In genomic region chr9:97510797-97511761, GRCh38 we compare ENCODE assay signal across 8 cellular contexts. TPM values are rescaled to one million over a fixed set of nuclear protein-coding genes. Genes with fewer than 3 reads are reported as not detected.
A peak's percentile ranks its signal among the peaks of the same experiment; 100 is the strongest.
DNase-seq lines count a peak whose midpoint lies in the region; ATAC-seq, FAIRE-seq and TF ChIP-seq lines count a peak whose summit lies in the region.

No MANE protein-coding gene starts in this region.

- peak; percentile 76 for ATAC-seq in activated CD8-positive, alpha-beta memory T cell treated with anti-CD3 and anti-CD28 coated beads, Interleukin-2, amount 10 ng/mL, durations not matched to agents 7 days and 5 days
- ATAC-seq in HG02870 (IDR thresholded peaks at IDR 0.05; ENCODE audit: unreplicated experiment) (peak; percentile 74), psoas muscle (peak; percentile 51 to 75 (median 72))

- H3K9me3 ChIP-seq in astrocyte (ENCODE audit: insufficient read depth, low read depth, low read length), result no peaks in the 10 kb centered on the region
- H3K9me3 ChIP-seq in psoas muscle, result no peaks in the 10 kb centered on the region

- TF ChIP-seq CTCF in astrocyte (IDR thresholded peaks at IDR 0.05; ENCODE audit: insufficient read depth, low read depth, low read length) (no peak), psoas muscle (IDR thresholded peaks at IDR 0.05) (no peak)

- H3K9me3 Mint-ChIP-seq in activated CD8-positive, alpha-beta memory T cell treated with anti-CD3 and anti-CD28 coated beads, Interleukin-2, amount 10 ng/mL, durations not matched to agents 7 days and 5 days (ENCODE audit: low read depth), result no peaks in the 10 kb centered on the region
- H3K9me3 Mint-ChIP-seq in astrocyte (ENCODE audit: unreplicated experiment), result no peaks in the 10 kb centered on the region

- H2AFZ ChIP-seq in astrocyte (ENCODE audit: low read depth, low read length), result no peak overlapping the region

- no peak overlapping the region for H3K4me2 ChIP-seq in astrocyte (ENCODE audit: low read length)

- intact Hi-C loops in psoas muscle (cut with DNase I), result no loop called here

- H3K4me3 ChIP-seq in astrocyte (ENCODE audit: insufficient read depth, low read depth, low read length), result no peak overlapping the region
- no peak overlapping the region for H3K4me3 ChIP-seq in psoas muscle

- H3K4me1 Mint-ChIP-seq in activated CD8-positive, alpha-beta memory T cell treated with anti-CD3 and anti-CD28 coated beads, Interleukin-2, amount 10 ng/mL, durations not matched to agents 7 days and 5 days, result peaks cover 16% of the 10 kb centered on the region
- H3K4me1 Mint-ChIP-seq in astrocyte (ENCODE audit: low read depth, unreplicated experiment), result peaks cover 1% of the 10 kb centered on the region

- H3K9ac ChIP-seq in astrocyte (ENCODE audit: low read length), result peak overlapping the region; percentile 52

- H3K36me3 ChIP-seq in astrocyte (ENCODE audit: insufficient read depth, low read length) (no peaks in the 10 kb centered on the region), psoas muscle (ENCODE audit: insufficient read depth in 1 of 2, low read depth in 1 of 2) (peaks cover 0 to 7% of the 10 kb centered on the region in 2 donors)

- CTCF ChIA-PET in activated CD8-positive, alpha-beta memory T cell treated with anti-CD3 and anti-CD28 coated beads, Interleukin-2, amount 10 ng/mL, durations not matched to agents 7 days and 5 days (lab: Charles Lee), result interaction anchor here (0.7 to 1.5 kb wide), 5 partner anchors 8 to 99 kb away, joined by 3 to 8 read pairs (median 3); partner anchors contain the start of gene TDRD7

- H3K27ac Mint-ChIP-seq in activated CD8-positive, alpha-beta memory T cell treated with anti-CD3 and anti-CD28 coated beads, Interleukin-2, amount 10 ng/mL, durations not matched to agents 7 days and 5 days, result peak overlapping the region; percentile 49
- peak overlapping the region; percentile 77 for H3K27ac Mint-ChIP-seq in astrocyte (ENCODE audit: unreplicated experiment)

- no peaks in the 10 kb centered on the region for H4K20me1 ChIP-seq in astrocyte (ENCODE audit: insufficient read depth, low read length)

- H3K27ac ChIP-seq in astrocyte (ENCODE audit: low read depth, low read length) (peak overlapping the region; percentile 41), psoas muscle (peak overlapping the region; percentile 88)

- FAIRE-seq in astrocyte (lab: Jason Lieb, UNC), result no peak

- H3K79me2 ChIP-seq in astrocyte (ENCODE audit: insufficient read depth, low read length), result no peaks in the 10 kb centered on the region

- WGBS in psoas muscle, 3 donors, result 50 to 60% (median 56%) methylated on average over 11 of the region's 11 CpGs

- DNase-seq in activated CD8-positive, alpha-beta memory T cell treated with anti-CD3 and anti-CD28 coated beads, Interleukin-2, amount 10 ng/mL, durations not matched to agents 7 days and 5 days, result peak; percentile 56
- no peak for DNase-seq in activated CD8-positive, alpha-beta memory T cell treated with anti-CD3 and anti-CD28 coated beads, Interleukin-2, amount 50 U/mL, for 4 hours
- DNase-seq in astrocyte (ENCODE audit: low read depth) (peak; percentile 80), psoas muscle (peak; percentile 32 to 62), germinal center (ENCODE audit: low spot score) (no peak), dedifferentiated amniotic fluid mesenchymal stem cell (ENCODE audit: extremely low spot score) (no peak), Kasumi-1 (lab: John Stamatoyannopoulos, UW) (no peak)

- H3K27me3 ChIP-seq in astrocyte (ENCODE audit: insufficient read depth, low read length), result peaks cover 10% of the 10 kb centered on the region
- no peaks in the 10 kb centered on the region for H3K27me3 ChIP-seq in psoas muscle (ENCODE audit: insufficient read depth in 3 of 3, low read length in 2 of 3)

- H3K27me3 Mint-ChIP-seq in activated CD8-positive, alpha-beta memory T cell treated with anti-CD3 and anti-CD28 coated beads, Interleukin-2, amount 10 ng/mL, durations not matched to agents 7 days and 5 days, result peaks cover 9% of the 10 kb centered on the region
- H3K27me3 Mint-ChIP-seq in astrocyte (ENCODE audit: low read depth, unreplicated experiment), result peaks cover 14% of the 10 kb centered on the region

- H3K36me3 Mint-ChIP-seq in activated CD8-positive, alpha-beta memory T cell treated with anti-CD3 and anti-CD28 coated beads, Interleukin-2, amount 10 ng/mL, durations not matched to agents 7 days and 5 days, result no peaks in the 10 kb centered on the region
- no peaks in the 10 kb centered on the region for H3K36me3 Mint-ChIP-seq in astrocyte (ENCODE audit: low read depth, unreplicated experiment)

- H3K4me1 ChIP-seq in astrocyte (ENCODE audit: insufficient read depth, low read length) (peaks cover 4% of the 10 kb centered on the region), psoas muscle (peaks cover 67% of the 10 kb centered on the region)

- H3K4me3 Mint-ChIP-seq in activated CD8-positive, alpha-beta memory T cell treated with anti-CD3 and anti-CD28 coated beads, Interleukin-2, amount 10 ng/mL, durations not matched to agents 7 days and 5 days, result no peak overlapping the region
- H3K4me3 Mint-ChIP-seq in astrocyte (ENCODE audit: unreplicated experiment), result no peak overlapping the region

RNA-seq across cellular contexts. Expression of gene TMOD1, which starts 9.6 kb away (rescaled TPM):
- total RNA-seq in activated CD8-positive, alpha-beta memory T cell treated with anti-CD3 and anti-CD28 coated beads, Interleukin-2, amount 10 ng/mL, durations not matched to agents 7 days and 5 days, result 1 to 10 TPM in 1 of 2 experiments, under 1 TPM in 1; 0.88 to 1.0 TPM
- total RNA-seq in astrocyte, result 0.24 and 0.48 TPM in 2 replicates
- total RNA-seq in psoas muscle, result 100 to 1,000 TPM; 138 to 209 (median 167) TPM
- 100 to 1,000 TPM in 2 of 3 donors, 10 to 100 TPM in 1; 65.4 to 286 (median 131) TPM for polyA plus RNA-seq in psoas muscle

Comparison
In these comparisons a context has a peak if more than half of its experiments do, and no peak if none do; other contexts are left out.
1. DNase-seq: peak in activated CD8-positive, alpha-beta memory T cell treated with anti-CD3 and anti-CD28 coated beads, Interleukin-2, amount 10 ng/mL, durations not matched to agents 7 days and 5 days (single experiment), astrocyte (single experiment) and psoas muscle (2 of 2); none in activated CD8-positive, alpha-beta memory T cell treated with anti-CD3 and anti-CD28 coated beads, Interleukin-2, amount 50 U/mL, for 4 hours (single experiment), germinal center (single experiment), dedifferentiated amniotic fluid mesenchymal stem cell (single experiment) and Kasumi-1 (0 of 2).
2. RNA of gene TMOD1, which starts 9.6 kb away (total RNA-seq): 138 to 209 TPM in psoas muscle; 0.88 to 1.0 TPM in activated CD8-positive, alpha-beta memory T cell treated with anti-CD3 and anti-CD28 coated beads, Interleukin-2, amount 10 ng/mL, durations not matched to agents 7 days and 5 days and 0.24 to 0.48 TPM in astrocyte; every median in the first group is over 10 times any median in the second.
3. Peak in every context shown above with its lines, with median percentiles within 50 percentile points of each other: ATAC-seq.